ENCODE assay signal across 9 cellular contexts in genomic region chr1:114715952-114716303, GRCh38. TPM values are rescaled to one million over a fixed set of nuclear protein-coding genes. Genes with fewer than 3 reads are reported as not detected.
A peak's percentile ranks its signal among the peaks of the same experiment; 100 is the strongest.
DNase-seq lines count a peak whose midpoint lies in the region; ATAC-seq and TF ChIP-seq lines count a peak whose summit lies in the region.
"Had no signal": no experiment of that assay in that cellular context is flagged by ENCODE, and none has a peak within 500 bp of the region (broad histone marks: within the 10 kb centered on the region; RNA-seq: fewer than 3 reads in every experiment).

No MANE protein-coding gene starts in this region.

- H3K27ac ChIP-seq in tibial artery = peak overlapping the region; percentile 90 to 94

- peak; percentile 13 for ATAC-seq in HG02588 (IDR thresholded peaks at IDR 0.05; ENCODE audit: unreplicated experiment)
- ATAC-seq in activated naive CD4-positive, alpha-beta T cell treated with anti-CD3 and anti-CD28 coated beads, Interleukin-2, amount 50 U/mL, for 72 hours = peak in 1 of 2 donors; percentile 1
- no peak for ATAC-seq in GM18519 (IDR thresholded peaks at IDR 0.05; ENCODE audit: low FRiP score, unreplicated experiment)

- H3K27me3 ChIP-seq in tibial artery = no peaks in the 10 kb centered on the region

- peaks cover 0 to 30% (median 6%) of the 10 kb centered on the region in 4 donors for H3K4me1 ChIP-seq in tibial artery

- H3K36me3 Mint-ChIP-seq in activated naive CD4-positive, alpha-beta T cell treated with anti-CD3 and anti-CD28 coated beads, Interleukin-2, amount 50 U/mL, for 72 hours = peaks cover 28 to 40% of the 10 kb centered on the region in 2 donors

- peak overlapping the region; percentile 89 for H3K4me3 ChIP-seq in tibial artery

- H3K36me3 ChIP-seq in tibial artery = peaks cover 63 to 66% (median 65%) of the 10 kb centered on the region in 3 donors

- H3K9me3 Mint-ChIP-seq in activated naive CD4-positive, alpha-beta T cell treated with anti-CD3 and anti-CD28 coated beads, Interleukin-2, amount 50 U/mL, for 72 hours = no peaks in the 10 kb centered on the region

- intact Hi-C loops in tibial artery (cut with DNase I; ENCODE audit: low total_unique reads) = no loop called here

- DNase-seq in AG20443 (ENCODE audit: low spot score) (peak; percentile 18), kidney glomerular epithelial cell (lab: John Stamatoyannopoulos, UW) (peak; percentile 54), tibial artery (no peak), retina (no peak), NCI-H2081 (lab: John Stamatoyannopoulos, UW) (no peak)
- DNase-seq in activated naive CD4-positive, alpha-beta T cell treated with anti-CD3 and anti-CD28 coated beads, Interleukin-2, amount 50 U/mL, for 72 hours (ENCODE audit: low spot score in 2 of 2) = no peak

- peak overlapping the region; percentile 98 to 100 for H3K27ac Mint-ChIP-seq in activated naive CD4-positive, alpha-beta T cell treated with anti-CD3 and anti-CD28 coated beads, Interleukin-2, amount 50 U/mL, for 72 hours

- TF ChIP-seq CTCF in tibial artery (IDR thresholded peaks at IDR 0.05) = no peak

- H3K9me3 ChIP-seq in tibial artery = no peaks in the 10 kb centered on the region

RNA-seq across cellular contexts. Expression of gene NRAS, which starts 0.6 kb away (rescaled TPM):
- total RNA-seq in activated naive CD4-positive, alpha-beta T cell treated with anti-CD3 and anti-CD28 coated beads, Interleukin-2, amount 50 U/mL, for 72 hours = 10 to 100 TPM; 43.9 to 52.3 TPM

RNA-seq across cellular contexts. Expression of gene AMPD1, which starts 20.6 kb away (rescaled TPM):
- total RNA-seq in activated naive CD4-positive, alpha-beta T cell treated with anti-CD3 and anti-CD28 coated beads, Interleukin-2, amount 50 U/mL, for 72 hours = not detected
- total RNA-seq: renal cortical epithelial cell had no signal

RNA-seq across cellular contexts. Expression of gene CSDE1, which starts 41.9 kb away (rescaled TPM):
- total RNA-seq in activated naive CD4-positive, alpha-beta T cell treated with anti-CD3 and anti-CD28 coated beads, Interleukin-2, amount 50 U/mL, for 72 hours = 100 to 1,000 TPM; 433 to 486 TPM

RNA-seq across cellular contexts. Expression of gene DENND2C, which starts 46.1 kb away (rescaled TPM):
- total RNA-seq in activated naive CD4-positive, alpha-beta T cell treated with anti-CD3 and anti-CD28 coated beads, Interleukin-2, amount 50 U/mL, for 72 hours = 1 to 10 TPM in 1 of 2 donors, under 1 TPM in 1; 0.35 to 2.3 TPM

Comparison
In these comparisons a context has a peak if more than half of its experiments do, and no peak if none do; other contexts are left out.
1. DNase-seq: peak in AG20443 (single experiment) and kidney glomerular epithelial cell (single experiment); none in activated naive CD4-positive, alpha-beta T cell treated with anti-CD3 and anti-CD28 coated beads, Interleukin-2, amount 50 U/mL, for 72 hours (0 of 2), tibial artery (0 of 2), retina (single experiment) and NCI-H2081 (0 of 2).